Comparison of ENCODE assay signal across 15 cellular contexts in the genomic region with DNA sequence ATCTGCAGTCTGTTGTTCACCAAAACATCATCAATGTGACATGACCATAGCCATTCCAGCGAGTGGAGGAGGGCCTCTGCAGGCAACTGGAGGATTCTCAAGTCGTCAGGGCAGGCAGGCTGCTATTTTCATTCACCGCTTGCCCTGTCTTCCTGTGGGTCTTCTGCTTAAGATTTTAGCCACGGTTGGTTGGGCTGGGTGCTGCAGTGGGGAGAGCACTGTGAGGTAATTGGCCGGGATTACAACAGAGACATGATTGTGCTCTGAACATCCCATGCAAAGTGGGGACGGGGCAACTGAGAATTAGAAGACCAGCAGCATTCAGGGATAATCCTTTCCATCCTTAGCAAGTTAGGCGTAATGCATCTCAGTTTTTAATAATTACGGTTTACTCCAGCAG.
"Had no signal": no experiment of that assay in that cellular context is flagged by ENCODE, and none has a peak within 500 bp of the region (broad histone marks: within the 10 kb centered on the region; RNA-seq: fewer than 3 reads in every experiment).

No MANE protein-coding gene starts in this region.

- H3K27ac Mint-ChIP-seq: activated CD4-positive, alpha-beta memory T cell treated with anti-CD3 and anti-CD28 coated beads, Interleukin-2, amount 10 ng/mL, durations not matched to agents 7 days and 5 days; activated CD4-positive, alpha-beta T cell treated with anti-CD3 and anti-CD28 coated beads for 36 hours had no signal

- H3K4me2 ChIP-seq: SK-N-SH had no signal

- H3K4me1 ChIP-seq: colonic mucosa, pancreas, testis, upper lobe of right lung had no signal

- H3K9me3 ChIP-seq: colonic mucosa, esophagus squamous epithelium, pancreas, SK-N-SH, testis, upper lobe of right lung had no signal

- H3K27ac ChIP-seq: colonic mucosa, esophagus squamous epithelium, pancreas, testis, upper lobe of right lung had no signal

- DNase-seq: activated CD4-positive, alpha-beta memory T cell treated with anti-CD3 and anti-CD28 coated beads, Interleukin-2, amount 10 ng/mL, durations not matched to agents 7 days and 5 days; activated CD4-positive, alpha-beta T cell treated with anti-CD3 and anti-CD28 coated beads for 36 hours; activated gamma-delta T cell; activated T-cell treated with anti-CD3 and anti-CD28 coated beads, Interleukin-2, amount 50 U/mL, for 4 hours; colonic mucosa; esophagus squamous epithelium; hippocampal formation; kidney; pancreas; SK-N-SH; stimulated activated CD4-positive, alpha-beta T cell treated with anti-CD3 and anti-CD28 coated beads, Interleukin-2, amount 100 ng/mL, for 48 hours; stimulated activated naive CD4-positive, alpha-beta T cell treated with Interleukin-2 at 50 U/mL for 16 hours; testis; upper lobe of right lung had no signal

- ATAC-seq: activated CD4-positive, alpha-beta T cell treated with anti-CD3 and anti-CD28 coated beads for 36 hours; activated naive CD4-positive, alpha-beta T cell treated with anti-CD3 and anti-CD28 coated beads, Interleukin-2, amount 50 U/mL, for 72 hours; activated T-cell treated with anti-CD3 and anti-CD28 coated beads, Interleukin-2, amount 50 U/mL, for 4 hours; pancreas; upper lobe of right lung had no signal

- H3K36me3 ChIP-seq: colonic mucosa, pancreas, upper lobe of right lung had no signal

- H3K4me3 ChIP-seq: colonic mucosa, esophagus squamous epithelium, pancreas, testis, upper lobe of right lung had no signal

- H3K9ac ChIP-seq: SK-N-SH had no signal

- H3K4me3 Mint-ChIP-seq: activated CD4-positive, alpha-beta memory T cell treated with anti-CD3 and anti-CD28 coated beads, Interleukin-2, amount 10 ng/mL, durations not matched to agents 7 days and 5 days; activated CD4-positive, alpha-beta T cell treated with anti-CD3 and anti-CD28 coated beads for 36 hours; activated T-cell treated with anti-CD3 and anti-CD28 coated beads, Interleukin-2, amount 50 U/mL, for 4 hours had no signal

- H3K27me3 Mint-ChIP-seq: activated CD4-positive, alpha-beta memory T cell treated with anti-CD3 and anti-CD28 coated beads, Interleukin-2, amount 10 ng/mL, durations not matched to agents 7 days and 5 days; activated CD4-positive, alpha-beta T cell treated with anti-CD3 and anti-CD28 coated beads for 36 hours had no signal

- H3K9me3 Mint-ChIP-seq: activated CD4-positive, alpha-beta memory T cell treated with anti-CD3 and anti-CD28 coated beads, Interleukin-2, amount 10 ng/mL, durations not matched to agents 7 days and 5 days; activated naive CD4-positive, alpha-beta T cell treated with anti-CD3 and anti-CD28 coated beads, Interleukin-2, amount 50 U/mL, for 72 hours; activated T-cell treated with anti-CD3 and anti-CD28 coated beads, Interleukin-2, amount 50 U/mL, for 4 hours had no signal

- H3K27me3 ChIP-seq: colonic mucosa, esophagus squamous epithelium, pancreas, testis, upper lobe of right lung had no signal
